ENCODE assay signal across 8 cellular contexts in genomic region chr6:151004415-151005024, GRCh38.
DNase-seq lines count a peak whose midpoint lies in the region; ATAC-seq and TF ChIP-seq lines count a peak whose summit lies in the region.

No MANE protein-coding gene starts in this region.

- no peak for TF ChIP-seq CTCF in neural crest cell (conservative IDR thresholded peaks at IDR 0.05)

- no peak overlapping the region for H3K4me3 Mint-ChIP-seq in central memory CD8-positive, alpha-beta T cell
- H3K4me3 Mint-ChIP-seq in neural crest cell = no peak overlapping the region

- peak; percentile 42 to 82 for DNase-seq in NOMO-1 (lab: John Stamatoyannopoulos, UW; ENCODE audit: unreplicated experiment in 2 of 2)
- no peak for DNase-seq in NOMO-1 treated with dmso at 0.1 percent for 144 hours (lab: John Stamatoyannopoulos, UW; ENCODE audit: unreplicated experiment)
- DNase-seq in NCI-H345 (lab: John Stamatoyannopoulos, UW) = peak; percentile 55
- DNase-seq in central memory CD8-positive, alpha-beta T cell (ENCODE audit: low spot score in 2 of 2) = no peak
- DNase-seq in neural crest cell (ENCODE audit: low read depth, low spot score) = no peak
- no peak for DNase-seq in NCI-H82 (lab: John Stamatoyannopoulos, UW)

- no peaks in the 10 kb centered on the region for H3K9me3 Mint-ChIP-seq in central memory CD8-positive, alpha-beta T cell
- H3K9me3 Mint-ChIP-seq in neural crest cell = no peaks in the 10 kb centered on the region

- H3K27ac Mint-ChIP-seq in central memory CD8-positive, alpha-beta T cell (ENCODE audit: low read depth) = peak overlapping the region; percentile 3
- peak overlapping the region; percentile 32 for H3K27ac Mint-ChIP-seq in neural crest cell (ENCODE audit: unreplicated experiment)

- H3K36me3 Mint-ChIP-seq in central memory CD8-positive, alpha-beta T cell (ENCODE audit: insufficient read depth) = no peaks in the 10 kb centered on the region
- H3K36me3 Mint-ChIP-seq in neural crest cell (ENCODE audit: low read depth) = no peaks in the 10 kb centered on the region

- no peak for ATAC-seq in central memory CD8-positive, alpha-beta T cell (replicated peaks; ENCODE audit: extremely low read depth, poor library complexity, severe bottlenecking)
- ATAC-seq in GM21360 (IDR thresholded peaks at IDR 0.05; ENCODE audit: unreplicated experiment) (no peak), HG03045 (IDR thresholded peaks at IDR 0.05; ENCODE audit: unreplicated experiment) (no peak)

- H3K27me3 Mint-ChIP-seq in central memory CD8-positive, alpha-beta T cell = no peaks in the 10 kb centered on the region
- no peaks in the 10 kb centered on the region for H3K27me3 Mint-ChIP-seq in neural crest cell (ENCODE audit: low read depth)

- H3K4me1 Mint-ChIP-seq in central memory CD8-positive, alpha-beta T cell = peaks cover 6% of the 10 kb centered on the region
- peaks cover 16% of the 10 kb centered on the region for H3K4me1 Mint-ChIP-seq in neural crest cell

Comparison
In these comparisons a context has a peak if more than half of its experiments do, and no peak if none do; other contexts are left out.
1. DNase-seq: peak in NOMO-1 (2 of 2) and NCI-H345 (single experiment); none in NOMO-1 treated with dmso at 0.1 percent for 144 hours (single experiment), central memory CD8-positive, alpha-beta T cell (0 of 2), neural crest cell (single experiment) and NCI-H82 (single experiment).